Comparison of ENCODE assay signal across 29 cellular contexts in the genomic region with DNA sequence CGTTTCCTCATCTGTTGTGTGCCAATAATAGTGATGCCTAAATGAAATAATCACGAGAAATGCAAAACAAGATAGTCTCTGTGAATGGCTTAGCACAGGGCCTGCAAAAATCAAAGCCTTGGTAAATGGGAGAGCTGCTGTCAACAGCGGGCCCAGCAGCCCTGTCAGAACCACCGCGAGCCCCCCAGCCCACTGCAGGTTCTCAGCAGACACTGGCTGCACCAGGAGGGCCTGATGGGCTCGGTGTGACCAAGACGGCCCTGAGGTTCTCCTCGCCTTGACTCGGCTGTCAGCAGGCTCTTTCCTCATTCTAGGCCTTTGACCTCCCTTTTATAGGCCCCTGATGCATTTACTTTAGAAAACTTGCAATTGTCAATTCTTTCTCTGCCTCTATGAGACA.
"Had no signal": no experiment of that assay in that cellular context is flagged by ENCODE, and none has a peak within 500 bp of the region (broad histone marks: within the 10 kb centered on the region; RNA-seq: fewer than 3 reads in every experiment).

No MANE protein-coding gene starts in this region.

- H3K27me3 Mint-ChIP-seq: memory B cell; stimulated activated naive CD8-positive, alpha-beta T cell treated with anti-CD3 and anti-CD28 coated beads, Interleukin-15, amount 100 ng/mL, for 72 hours had no signal

- H3K4me2 ChIP-seq: smooth muscle cell had no signal

- H3K27me3 ChIP-seq: esophagus squamous epithelium, neutrophil, pancreas, right atrium auricular region, thyroid gland had no signal

- H3K36me3 Mint-ChIP-seq: naive B cell had no signal

- H3K4me1 ChIP-seq: esophagus squamous epithelium, pancreas, prostate gland, right atrium auricular region, thyroid gland had no signal

- H3K27ac ChIP-seq: esophagus squamous epithelium, neutrophil, pancreas, prostate gland, right atrium auricular region, thyroid gland had no signal

- H3K36me3 ChIP-seq: esophagus squamous epithelium, neutrophil, pancreas, prostate gland, right atrium auricular region, thyroid gland had no signal

- H3K4me3 ChIP-seq: esophagus squamous epithelium, lung, mucosa of descending colon, pancreas, prostate gland, right atrium auricular region, smooth muscle cell, thyroid gland had no signal

- H3K27ac Mint-ChIP-seq: memory B cell had no signal

- ATAC-seq: effector memory CD8-positive, alpha-beta T cell; left ventricle myocardium superior; mucosa of descending colon; pancreas; sciatic nerve; stimulated activated naive CD8-positive, alpha-beta T cell treated with anti-CD3 and anti-CD28 coated beads, Interleukin-15, amount 100 ng/mL, for 72 hours had no signal

- H3K4me3 Mint-ChIP-seq: effector memory CD8-positive, alpha-beta T cell; immature natural killer cell; memory B cell; naive B cell; stimulated activated naive CD8-positive, alpha-beta T cell treated with anti-CD3 and anti-CD28 coated beads, Interleukin-15, amount 100 ng/mL, for 72 hours had no signal

- DNase-seq: cerebellar nuclear complex; cortex of kidney; effector memory CD8-positive, alpha-beta T cell; erythroblast; esophagus squamous epithelium; foreskin melanocyte; glutamatergic neuron; hypothalamus; immature natural killer cell; islet precursor cell; left ventricle myocardium superior; mucosa of descending colon; naive B cell; stimulated activated CD4-positive, alpha-beta T cell treated with anti-CD3 and anti-CD28 coated beads, Interleukin-12 subunit alpha, Interleukin-12 subunit beta, amount 100 ng/mL, for 4 hours; stimulated activated CD4-positive, alpha-beta T cell treated with anti-CD3 and anti-CD28 coated beads, Interleukin-1b, Interleukin-23, amount 100 ng/mL, for 48 hours; stimulated activated CD4-positive, alpha-beta T cell treated with anti-CD3 and anti-CD28 coated beads, Interleukin-4, amount 100 ng/mL, for 1 hour; stimulated activated CD8-positive, alpha-beta memory T cell treated with anti-CD3 and anti-CD28 coated beads, Interleukin-4, amount 100 ng/mL, for 48 hours; stimulated activated naive CD4-positive, alpha-beta T cell; stimulated activated naive CD8-positive, alpha-beta T cell treated with anti-CD3 and anti-CD28 coated beads, Interleukin-15, amount 100 ng/mL, for 72 hours; thyroid gland; trophoblast cell had no signal

- H3K9me3 ChIP-seq: esophagus squamous epithelium, mucosa of descending colon, neutrophil, pancreas, prostate gland, right atrium auricular region, thyroid gland had no signal

- H3K9me3 Mint-ChIP-seq: immature natural killer cell had no signal
